ENCODE assay signal across 28 cellular contexts in the genomic region with DNA sequence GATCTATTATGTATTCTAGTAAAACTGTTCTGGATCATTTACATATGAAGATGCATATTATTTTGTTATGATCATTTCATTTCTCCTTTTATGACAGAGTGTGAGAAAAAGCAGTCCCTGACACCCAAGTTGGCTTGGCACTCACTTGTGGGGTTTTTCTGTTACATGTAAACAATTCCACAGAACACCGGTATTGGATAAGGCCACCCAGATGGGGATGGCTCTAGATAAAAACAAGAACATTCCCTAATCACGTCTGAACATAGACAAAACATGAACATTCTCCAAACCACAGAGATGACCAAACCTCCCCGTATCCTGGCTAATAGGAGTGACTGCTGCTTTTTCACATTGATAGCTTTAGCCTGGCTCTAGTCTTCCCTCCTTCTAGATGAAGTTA.
"Had no signal": no experiment of that assay in that cellular context is flagged by ENCODE, and none has a peak within 500 bp of the region (broad histone marks: within the 10 kb centered on the region; RNA-seq: fewer than 3 reads in every experiment).

No MANE protein-coding gene starts in this region.

- H3K4me3 ChIP-seq: ascending aorta, body of pancreas, Peyer's patch had no signal

- H3K9me3 ChIP-seq: ascending aorta, body of pancreas, Peyer's patch had no signal

- H3K27me3 ChIP-seq: ascending aorta had no signal

- DNase-seq: activated CD4-positive, alpha-beta T cell treated with anti-CD3 and anti-CD28 coated beads for 48 hours; activated CD4-positive, alpha-beta T cell treated with anti-CD3 and anti-CD28 coated beads, Interleukin-2, amount 50 U/mL, for 4 hours; activated CD4-positive, CD25-positive, alpha-beta regulatory T cell treated with anti-CD3 and anti-CD28 coated beads, Interleukin-2, amount 50 U/mL, for 72 hours; activated CD8-positive, alpha-beta memory T cell treated with anti-CD3 and anti-CD28 coated beads, Interleukin-2, amount 50 U/mL, for 48 hours; activated CD8-positive, alpha-beta T cell treated with anti-CD3 and anti-CD28 coated beads, Interleukin-2, amount 10 ng/mL, durations not matched to agents 7 days and 5 days; activated naive CD4-positive, alpha-beta T cell treated with anti-CD3 and anti-CD28 coated beads, Interleukin-2, amount 50 U/mL, for 16 hours; activated naive CD8-positive, alpha-beta T cell treated with anti-CD3 and anti-CD28 coated beads, Interleukin-2, amount 10 ng/mL, durations not matched to agents 7 days and 5 days; activated T-cell treated with anti-CD3 and anti-CD28 coated beads, Interleukin-2, amount 50 U/mL, for 1 hour; amniotic stem cell; body of pancreas; central memory CD4-positive, alpha-beta T cell; NCI-H1048; NCI-H1417; NCI-H1694; NCI-H2029; NCI-H2107; NCI-H2171 treated with DMSO at 0.1 percent for 48 hours; NCI-H226; NCI-H510A; NCI-H526 treated with DMSO at 0.1 percent for 48 hours; NCI-H82; Peyer's patch; Right ventricle myocardium superior; T-helper 17 cell; T-helper 9 cell had no signal

- H3K4me1 ChIP-seq: Peyer's patch had no signal

- H3K27ac ChIP-seq: ascending aorta, body of pancreas, Peyer's patch, RWPE1 had no signal

- H3K36me3 ChIP-seq: ascending aorta, Peyer's patch had no signal

- ATAC-seq: activated CD8-positive, alpha-beta T cell treated with anti-CD3 and anti-CD28 coated beads, Interleukin-2, amount 10 ng/mL, durations not matched to agents 7 days and 5 days; body of pancreas; T-helper 17 cell; WTC11 had no signal
